10 cellular contexts compared by ENCODE assay signal in the genomic region with DNA sequence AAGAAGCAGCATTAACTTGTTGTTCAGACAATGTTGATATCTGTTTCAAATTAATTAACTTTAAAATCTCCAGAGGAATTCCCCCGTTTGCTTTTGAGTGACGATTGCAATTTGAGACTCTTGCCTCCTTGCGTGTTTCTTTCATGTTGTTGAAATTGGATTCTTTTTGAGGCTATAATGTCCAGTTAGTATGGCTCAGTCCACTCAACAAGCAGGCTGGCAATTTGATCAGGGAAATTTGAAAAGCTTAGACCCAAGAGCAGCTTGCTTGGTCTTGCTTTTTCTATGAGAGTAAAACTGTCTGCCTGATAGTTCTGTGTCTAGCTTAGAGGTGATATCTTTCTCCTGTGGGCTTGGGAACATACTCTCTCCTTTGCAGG. TPM values are rescaled to one million over a fixed set of nuclear protein-coding genes. Genes with fewer than 3 reads are reported as not detected.
A peak's percentile ranks its signal among the peaks of the same experiment; 100 is the strongest.
DNase-seq lines count a peak whose midpoint lies in the region; ATAC-seq, FAIRE-seq and TF ChIP-seq lines count a peak whose summit lies in the region.
"Had no signal": no experiment of that assay in that cellular context is flagged by ENCODE, and none has a peak within 500 bp of the region (broad histone marks: within the 10 kb centered on the region; RNA-seq: fewer than 3 reads in every experiment).

No MANE protein-coding gene starts in this region.

- H3K9me3 Mint-ChIP-seq in activated B cell treated with CpG ODN at 0.5 μM for 24 hours (no peaks in the 10 kb centered on the region), type B pancreatic cell (no peaks in the 10 kb centered on the region)

- peaks cover 12% of the 10 kb centered on the region for H3K79me2 ChIP-seq in HepG2 (ENCODE audit: insufficient read depth, low read length)

- in situ Hi-C loops in HepG2 (cut with HindIII; ENCODE audit: extremely low pct_ligation_motif_present, low pct_unique_long_range_greater_than_20kb) (loop anchor here (10.0 kb wide), 1 partner anchor 242 kb away; the partner anchor contains the start of gene CSK), GM13976 (cut with MboI; ENCODE audit: low sequenced_read_pairs, unreplicated experiment) (no loop called here)

- intact Hi-C loops in HepG2 (cut with micrococcal nuclease; ENCODE audit: unreplicated experiment): no loop called here
- intact Hi-C loops in right lobe of liver (cut with DNase I): loop anchor here (5.0 to 10.0 kb wide), 2 partner anchors 69 to 72 kb away; partner anchors contain the start of gene CLK3 (in 1 of the 2)
- intact Hi-C loops in activated B cell treated with CpG ODN at 0.5 μM for 24 hours (cut with micrococcal nuclease): loop anchor here (2.0 to 10.0 kb wide), 3 partner anchors 244 to 1102 kb away; partner anchors contain the start of genes IMP3, PML and SNX33
- intact Hi-C loops in tibial artery (cut with DNase I; ENCODE audit: low total_unique reads): loop anchor here (5.0 kb wide), 1 partner anchor 76 kb away; no protein-coding TSS in a partner anchor

- H2AFZ ChIP-seq in HepG2 (ENCODE audit: low read length): no peak overlapping the region

- H4K20me1 ChIP-seq in HepG2 (ENCODE audit: insufficient read depth, low read length): peaks cover 27% of the 10 kb centered on the region

- WGBS in HepG2 (ENCODE audit: low lambda C conversion rate): 83% methylated on average over 3 of the region's 3 CpGs
- WGBS in right lobe of liver (ENCODE audit: insufficient coverage, low coverage, low lambda C conversion rate, missing lambda C conversion rate): 63% methylated on average over 3 of the region's 3 CpGs

- H3K27me3 ChIP-seq in HepG2 (ENCODE audit: control insufficient read depth in 1 of 2, insufficient read depth in 2 of 2, low read length in 2 of 2) (no peaks in the 10 kb centered on the region; a peak in 1 of 5 replicates), right lobe of liver (no peaks in the 10 kb centered on the region), iPS-18a (ENCODE audit: control insufficient read depth, insufficient read depth, low read length) (no peaks in the 10 kb centered on the region), tibial artery (no peaks in the 10 kb centered on the region)

- FAIRE-seq in HepG2 (lab: Jason Lieb, UNC): no peak
- FAIRE-seq: bronchial epithelial cell had no signal

- H3K36me3 Mint-ChIP-seq in activated B cell treated with CpG ODN at 0.5 μM for 24 hours (ENCODE audit: low read depth): peaks cover 39% of the 10 kb centered on the region
- H3K36me3 Mint-ChIP-seq in type B pancreatic cell: peaks cover 7% of the 10 kb centered on the region

- no peak for TF ChIP-seq EP300 in HepG2 (IDR thresholded peaks at IDR 0.05; ENCODE audit: low read depth in 2 of 2, low read length in 2 of 2)
- no peak for TF ChIP-seq EP300 in HepG2 (CRISPR knock-in tag; IDR thresholded peaks at IDR 0.05; ENCODE audit: borderline replicate concordance)

- H3K27me3 Mint-ChIP-seq in activated B cell treated with CpG ODN at 0.5 μM for 24 hours (no peaks in the 10 kb centered on the region), type B pancreatic cell (peaks cover 9% of the 10 kb centered on the region)

- H3K4me2 ChIP-seq in HepG2 (ENCODE audit: low read depth, low read length): 0 out of 2 replicates have a peak overlapping the region, but pooled peaks have one; percentile 19

- POLR2A ChIA-PET in HepG2 (lab: Yijun Ruan, JAX): no interaction called here
- POLR2A ChIA-PET in activated B cell treated with CpG ODN at 0.5 μM for 24 hours (lab: Charles Lee): interaction anchor here (0.5 to 1.1 kb wide), 2 partner anchors 144 to 158 kb away, joined by 3 to 4 read pairs; no protein-coding TSS in a partner anchor

- no peak overlapping the region for H3K4me3 ChIP-seq in HepG2 (replicated peaks in 1 of 3; ENCODE audit: insufficient read depth in 1 of 3, low read depth in 2 of 3, low read length in 3 of 3)
- H3K4me3 ChIP-seq in right lobe of liver: no peak overlapping the region
- peak overlapping the region; percentile 81 for H3K4me3 ChIP-seq in iPS-18a (ENCODE audit: low read length)
- H3K4me3 ChIP-seq in tibial artery: no peak overlapping the region

- no peak for TF ChIP-seq RAD21 in HepG2 (CRISPR knock-in tag; IDR thresholded peaks at IDR 0.05)

- no peak for ATAC-seq in HepG2
- no peak for ATAC-seq in right lobe of liver
- no peak for ATAC-seq in activated B cell treated with CpG ODN at 0.5 μM for 24 hours (ENCODE audit: low read depth)

- H3K9ac ChIP-seq in HepG2 (ENCODE audit: insufficient read depth, low read depth, low read length) (no peak overlapping the region), iPS-18a (ENCODE audit: low read length) (no peak overlapping the region)

- CTCF ChIA-PET in HepG2 (lab: Yijun Ruan, JAX; ENCODE audit: low intra/inter-chr PET ratio, low total read pairs) (no interaction called here), activated B cell treated with CpG ODN at 0.5 μM for 24 hours (lab: Charles Lee) (no interaction called here)

- TF ChIP-seq CTCF in HepG2 (CRISPR knock-in tag; IDR thresholded peaks at IDR 0.05) (no peak), right lobe of liver (IDR thresholded peaks at IDR 0.05) (no peak), activated B cell treated with CpG ODN at 0.5 μM for 24 hours (IDR thresholded peaks at IDR 0.05) (no peak), type B pancreatic cell (conservative IDR thresholded peaks at IDR 0.05) (no peak), GM13976 (IDR thresholded peaks at IDR 0.05; ENCODE audit: borderline replicate concordance, control extremely low read depth, extremely low read depth, insufficient read depth, missing control alignments) (no peak), tibial artery (IDR thresholded peaks at IDR 0.05) (no peak)

- H3K36me3 ChIP-seq in HepG2 (replicated peaks in 1 of 2; ENCODE audit: control insufficient read depth in 1 of 2, insufficient read depth in 2 of 2, low read length in 2 of 2) (peaks cover 0 to 5% of the 10 kb centered on the region in 2 experiments; a peak in 1 of 5 replicates), right lobe of liver (peaks cover 0 to 4% (median 0%) of the 10 kb centered on the region in 4 donors), iPS-18a (ENCODE audit: control insufficient read depth, low read depth, low read length) (peaks cover 31% of the 10 kb centered on the region), tibial artery (peaks cover 0 to 6% (median 0%) of the 10 kb centered on the region in 3 donors)

- H3K9me3 ChIP-seq in HepG2 (ENCODE audit: low read length) (no peaks in the 10 kb centered on the region), right lobe of liver (no peaks in the 10 kb centered on the region), iPS-18a (ENCODE audit: control insufficient read depth, low read depth, low read length) (no peaks in the 10 kb centered on the region), tibial artery (no peaks in the 10 kb centered on the region)

- TF ChIP-seq POLR2A in HepG2 (IDR thresholded peaks at IDR 0.05; ENCODE audit: insufficient read depth in 1 of 2, low read depth in 2 of 2, low read length in 2 of 2) (no peak), right lobe of liver (IDR thresholded peaks at IDR 0.05) (no peak)

- H3K27ac ChIP-seq in HepG2 (ENCODE audit: extremely low read length, insufficient read depth, low read length) (no peak overlapping the region), right lobe of liver (no peak overlapping the region), iPS-18a (ENCODE audit: low read length) (no peak overlapping the region), tibial artery (no peak overlapping the region)

- peak overlapping the region; percentile 90 for H3K27ac Mint-ChIP-seq in activated B cell treated with CpG ODN at 0.5 μM for 24 hours
- peak overlapping the region; percentile 96 for H3K27ac Mint-ChIP-seq in type B pancreatic cell

- DNase-seq in HepG2 (ENCODE audit: low spot score): no peak
- no peak for DNase-seq in right lobe of liver
- no peak for DNase-seq in activated B cell treated with CpG ODN at 0.5 μM for 24 hours
- DNase-seq in type B pancreatic cell (ENCODE audit: extremely low spot score, unreplicated experiment): no peak
- no peak for DNase-seq in GM13976 (ENCODE audit: low spot score)
- DNase-seq in tibial artery: no peak
- DNase-seq in DMS79 treated with DMSO at 0.1 percent for 48 hours (lab: John Stamatoyannopoulos, UW): no peak
- DNase-seq: NCI-H2081 treated with DMSO at 0.1 percent for 48 hours had no signal

- H3K4me1 Mint-ChIP-seq in activated B cell treated with CpG ODN at 0.5 μM for 24 hours (peaks cover 63% of the 10 kb centered on the region), type B pancreatic cell (ENCODE audit: unreplicated experiment) (peaks cover 50% of the 10 kb centered on the region)

- H3K4me3 Mint-ChIP-seq in activated B cell treated with CpG ODN at 0.5 μM for 24 hours (peak overlapping the region; percentile 93), type B pancreatic cell (peak overlapping the region; percentile 95)

- H3K4me1 ChIP-seq in HepG2 (ENCODE audit: insufficient read depth, low read length) (peaks cover 45% of the 10 kb centered on the region), right lobe of liver (peaks cover 2 to 27% (median 11%) of the 10 kb centered on the region in 4 donors), iPS-18a (ENCODE audit: control insufficient read depth, low read depth, low read length) (peaks cover 12% of the 10 kb centered on the region), tibial artery (peaks cover 0 to 63% (median 41%) of the 10 kb centered on the region in 4 donors)

- BruUV-seq in HepG2 (replicated peaks; lab: Mats Ljungman, UMichigan): no TSS peak

RNA-seq across cellular contexts. Expression of gene ARID3B, which starts 2.0 kb away (rescaled TPM):
- total RNA-seq in HepG2 (2016; rRNA removed; fragmentation: Illumina TruSeq; extraction: Trizol) (5.3 and 7.0 TPM in 2 replicates), right lobe of liver (1 to 10 TPM; 1.5 to 3.2 (median 2.3) TPM), activated B cell treated with CpG ODN at 0.5 μM for 24 hours (24.8 and 26.9 TPM in 2 replicates), type B pancreatic cell (ENCODE audit: low replicate concordance) (25.8 and 28.8 TPM in 2 replicates)
- 1.7 and 2.5 TPM in 2 replicates for total RNA-seq in HepG2 (2016; cell fraction: cytosol; rRNA removed; fragmentation: Illumina TruSeq; extraction: Trizol; ENCODE audit: low read depth)
- total RNA-seq in HepG2 (2016; cell fraction: insoluble cytoplasmic fraction; rRNA removed; fragmentation: Illumina TruSeq; extraction: Trizol): 6.0 and 6.5 TPM in 2 replicates
- total RNA-seq in HepG2 (2016; cell fraction: membrane; rRNA removed; fragmentation: Illumina TruSeq; extraction: Trizol): 7.6 and 7.9 TPM in 2 replicates
- total RNA-seq in HepG2 (2016; cell fraction: nucleus; rRNA removed; fragmentation: Illumina TruSeq; extraction: Trizol): 4.8 and 7.4 TPM in 2 replicates
- 12.8 and 14.9 TPM in 2 replicates for polyA plus RNA-seq in HepG2 (2011; rRNA removed)
- polyA plus RNA-seq in HepG2 (2011; cell fraction: cytosol; rRNA removed): 9.2 and 10.8 TPM in 2 replicates
- 15.3 and 17.1 TPM in 2 replicates for polyA plus RNA-seq in HepG2 (2011; cell fraction: nucleus; rRNA removed)
- 9.5 and 11.5 TPM in 2 replicates for polyA plus RNA-seq in HepG2 (2012)
- polyA plus RNA-seq in HepG2 (2016; cell fraction: cytosol; fragmentation: Illumina TruSeq; extraction: Trizol; ENCODE audit: low read depth): 2.9 TPM in 2 replicates
- 9.5 and 11.4 TPM in 2 replicates for polyA plus RNA-seq in HepG2 (2016; cell fraction: insoluble cytoplasmic fraction; fragmentation: Illumina TruSeq; extraction: Trizol; ENCODE audit: low read depth)
- 8.3 and 9.3 TPM in 2 replicates for polyA plus RNA-seq in HepG2 (2016; cell fraction: membrane; fragmentation: Illumina TruSeq; extraction: Trizol; ENCODE audit: low read depth)
- polyA plus RNA-seq in HepG2 (2016; cell fraction: nucleus; fragmentation: Illumina TruSeq; extraction: Trizol; ENCODE audit: insufficient read depth, low read depth): 13.5 and 14.3 TPM in 2 replicates
- polyA minus RNA-seq in HepG2 (2011; rRNA and poly(A)+ RNA removed; ENCODE audit: low replicate concordance): 8.2 and 20.2 TPM in 2 replicates
- polyA minus RNA-seq in HepG2 (2011; cell fraction: cytosol; rRNA and poly(A)+ RNA removed): 11.2 and 12.2 TPM in 2 replicates
- polyA minus RNA-seq in HepG2 (2011; cell fraction: nucleus; rRNA and poly(A)+ RNA removed): 10.7 and 11.1 TPM in 2 replicates
